In the genomic region with DNA sequence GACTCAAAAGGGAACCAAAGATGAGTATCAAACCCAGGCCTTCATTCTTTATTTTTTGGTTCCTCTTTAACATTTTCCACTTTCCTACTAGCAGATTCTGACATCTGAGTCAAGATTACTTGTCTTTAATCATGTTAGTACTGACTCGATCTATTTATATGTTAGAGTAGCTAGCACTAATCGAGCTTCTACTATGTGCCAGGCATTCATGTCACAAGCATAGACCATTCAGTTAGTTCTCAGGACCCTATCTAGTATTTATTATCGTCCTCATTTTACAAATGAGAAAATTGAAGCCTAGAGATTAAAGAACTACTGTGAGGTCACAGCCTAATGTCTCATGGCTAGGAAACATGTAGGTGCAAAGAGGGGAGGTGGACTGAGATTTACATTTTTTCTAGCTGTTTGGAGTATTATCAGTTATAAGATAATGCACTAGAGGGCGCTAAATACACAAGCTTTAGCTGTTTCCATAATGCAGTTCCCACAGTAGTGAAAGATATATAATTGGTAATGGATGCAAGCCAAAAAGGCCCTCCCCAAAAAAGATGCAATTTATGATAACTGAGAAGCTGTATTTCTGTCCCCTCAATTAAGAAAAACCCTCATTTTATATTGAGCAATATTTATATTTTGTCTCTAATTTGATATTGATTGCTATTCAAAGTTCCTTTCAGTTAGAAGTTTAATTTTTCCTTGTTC, we compare ENCODE assay signal across 9 cellular contexts. TPM values are rescaled to one million over a fixed set of nuclear protein-coding genes. Genes with fewer than 3 reads are reported as not detected.
DNase-seq lines count a peak whose midpoint lies in the region; ATAC-seq and TF ChIP-seq lines count a peak whose summit lies in the region.
"Had no signal": no experiment of that assay in that cellular context is flagged by ENCODE, and none has a peak within 500 bp of the region (broad histone marks: within the 10 kb centered on the region; RNA-seq: fewer than 3 reads in every experiment).

No MANE protein-coding gene starts in this region.

- no peaks in the 10 kb centered on the region for H3K27me3 Mint-ChIP-seq in progenitor cell of endocrine pancreas
- H3K27me3 Mint-ChIP-seq: central memory CD8-positive, alpha-beta T cell had no signal

- DNase-seq in heart right ventricle, result no peak
- DNase-seq in right cardiac atrium, result no peak
- peak; percentile 40 to 82 (median 81) for DNase-seq in NCI-H1417 (lab: John Stamatoyannopoulos, UW)
- DNase-seq in fibroblast of gingiva (ENCODE audit: low read depth), result peak; percentile 44
- DNase-seq in progenitor cell of endocrine pancreas (ENCODE audit: low spot score, unreplicated experiment), result no peak
- DNase-seq in nucleus accumbens (lab: John Stamatoyannopoulos, UW), result no peak

- no peak overlapping the region for H3K9ac ChIP-seq in SU-DHL-6 (ENCODE audit: low read length)

- H3K4me1 ChIP-seq in heart right ventricle (peaks cover 15 to 93% (median 71%) of the 10 kb centered on the region in 9 donors), right cardiac atrium (ENCODE audit: control insufficient read depth, insufficient read depth, low read length) (peaks cover 14% of the 10 kb centered on the region)

- peaks cover 45% of the 10 kb centered on the region for H3F3A ChIP-seq in SU-DHL-6 (ENCODE audit: insufficient read depth)

- H3K36me3 Mint-ChIP-seq in progenitor cell of endocrine pancreas (ENCODE audit: insufficient read depth), result no peaks in the 10 kb centered on the region

- peak; percentile 55 to 88 (median 76) for TF ChIP-seq CTCF in heart right ventricle (IDR thresholded peaks at IDR 0.05)
- TF ChIP-seq CTCF in SU-DHL-6 (IDR thresholded peaks at IDR 0.05; ENCODE audit: insufficient read depth, low read length, poor library complexity, severe bottlenecking), result peak; percentile 75
- peak; percentile 84 for TF ChIP-seq CTCF in progenitor cell of endocrine pancreas (IDR thresholded peaks at IDR 0.05; ENCODE audit: unreplicated experiment)

- H3K4me3 Mint-ChIP-seq in progenitor cell of endocrine pancreas (ENCODE audit: low read depth), result no peak overlapping the region
- H3K4me3 Mint-ChIP-seq: central memory CD8-positive, alpha-beta T cell had no signal

- H4K20me1 ChIP-seq in SU-DHL-6 (ENCODE audit: low read depth, low read length), result no peaks in the 10 kb centered on the region

- no peaks in the 10 kb centered on the region for H3K9me2 ChIP-seq in SU-DHL-6 (replicated peaks; ENCODE audit: insufficient read depth, low read length)

- H3K36me3 ChIP-seq in heart right ventricle, result peaks cover 0 to 8% (median 0%) of the 10 kb centered on the region in 9 donors
- no peaks in the 10 kb centered on the region for H3K36me3 ChIP-seq in SU-DHL-6 (ENCODE audit: low read length)

- no peaks in the 10 kb centered on the region for H3K27me3 ChIP-seq in heart right ventricle
- no peaks in the 10 kb centered on the region for H3K27me3 ChIP-seq in right cardiac atrium (ENCODE audit: control insufficient read depth, insufficient read depth)
- H3K27me3 ChIP-seq in SU-DHL-6 (ENCODE audit: low read length), result no peaks in the 10 kb centered on the region

- 33 to 40% methylated on average over 4 of the region's 4 CpGs for WGBS in heart right ventricle, 2 donors
- 31% methylated on average over 4 of the region's 4 CpGs for WGBS in right cardiac atrium

- H3K27ac ChIP-seq in heart right ventricle (peak overlapping the region in 8 of 10 donors; percentile 95 to 99 (median 99)), right cardiac atrium (ENCODE audit: low read length) (no peak overlapping the region), SU-DHL-6 (ENCODE audit: low read depth, low read length) (peak overlapping the region; percentile 79; the same call in 1 of the 2 replicates)

- H2AFZ ChIP-seq in SU-DHL-6 (ENCODE audit: low read depth, low read length, severe bottlenecking), result no peak overlapping the region

- H3K4me2 ChIP-seq in SU-DHL-6 (ENCODE audit: low read depth, low read length, poor library complexity, severe bottlenecking), result peak overlapping the region; percentile 89

- peaks cover 27% of the 10 kb centered on the region for H3K79me2 ChIP-seq in SU-DHL-6 (ENCODE audit: insufficient read depth, low read length)

- H3K9me3 ChIP-seq in heart right ventricle (no peaks in the 10 kb centered on the region), right cardiac atrium (ENCODE audit: control insufficient read depth, low read length) (no peaks in the 10 kb centered on the region), SU-DHL-6 (ENCODE audit: insufficient read depth, low read length) (no peaks in the 10 kb centered on the region)

- ATAC-seq in heart right ventricle (no peak), right cardiac atrium (no peak), GM19023 (IDR thresholded peaks at IDR 0.05; ENCODE audit: unreplicated experiment) (no peak)

- H3K4me3 ChIP-seq in heart right ventricle (no peak overlapping the region), right cardiac atrium (ENCODE audit: low read length) (no peak overlapping the region), SU-DHL-6 (ENCODE audit: insufficient read depth, low read length, poor library complexity, severe bottlenecking) (no peak overlapping the region)

- peaks cover 79% of the 10 kb centered on the region for H3K4me1 Mint-ChIP-seq in progenitor cell of endocrine pancreas (ENCODE audit: low read depth)

- no peaks in the 10 kb centered on the region for H3K9me3 Mint-ChIP-seq in progenitor cell of endocrine pancreas (ENCODE audit: low read depth)
- H3K9me3 Mint-ChIP-seq: central memory CD8-positive, alpha-beta T cell had no signal

- intact Hi-C loops in heart right ventricle (cut with DNase I) (loop anchor here in 7 of 10 donors (5.0 to 10.0 kb wide), 9 partner anchors 39 to 356 kb away; no protein-coding TSS in a partner anchor), right cardiac atrium (cut with DNase I) (no loop called here)

- H3K27ac Mint-ChIP-seq in progenitor cell of endocrine pancreas, result peak overlapping the region; percentile 45

RNA-seq across cellular contexts. Expression of a gene that starts 32.9 kb away (rescaled TPM):
- total RNA-seq in heart right ventricle, result 10 to 100 TPM; 41.1 to 53.3 (median 47.5) TPM
- polyA plus RNA-seq in heart right ventricle, result 10 to 100 TPM in 1 of 2 donors, 1 to 10 TPM in 1; 9.4 to 25.2 TPM
- 10 to 100 TPM; 49.2 to 73.1 (median 59.1) TPM for total RNA-seq in right cardiac atrium
- 17.8 TPM for polyA plus RNA-seq in right cardiac atrium
- 107 TPM in 2 replicates for total RNA-seq in progenitor cell of endocrine pancreas

Comparison
In these comparisons a context has a peak if more than half of its experiments do, and no peak if none do; other contexts are left out.
1. intact Hi-C loops: an anchor here in heart right ventricle (5.0 to 10.0 kb wide); none called in right cardiac atrium.
2. DNase-seq: peak in NCI-H1417 (3 of 3) and fibroblast of gingiva (single experiment); none in heart right ventricle (0 of 2), right cardiac atrium (0 of 3), progenitor cell of endocrine pancreas (single experiment) and nucleus accumbens (0 of 56).
3. Peak in every context shown above with its lines, with median percentiles within 50 percentile points of each other: CTCF ChIP-seq.